Comparison of ENCODE assay signal across 22 cellular contexts in genomic region chr12:124949066-124949465, GRCh38. TPM values are rescaled to one million over a fixed set of nuclear protein-coding genes. Genes with fewer than 3 reads are reported as not detected.
DNase-seq lines count a peak whose midpoint lies in the region; ATAC-seq and TF ChIP-seq lines count a peak whose summit lies in the region.
"Had no signal": no experiment of that assay in that cellular context is flagged by ENCODE, and none has a peak within 500 bp of the region (broad histone marks: within the 10 kb centered on the region; RNA-seq: fewer than 3 reads in every experiment).

No MANE protein-coding gene starts in this region.

- H3K4me1 ChIP-seq in SK-N-SH (ENCODE audit: control insufficient read depth in 1 of 2, insufficient read depth in 2 of 2, low read depth in 1 of 2, low read length in 1 of 2): no peaks in the 10 kb centered on the region
- no peaks in the 10 kb centered on the region for H3K4me1 ChIP-seq in neuronal stem cell (ENCODE audit: control insufficient read depth in 2 of 2, insufficient read depth in 1 of 2, low read depth in 1 of 2, low read length in 2 of 2)
- H3K4me1 ChIP-seq: BE2C, HAP-1 had no signal

- H2BK15ac ChIP-seq in neuronal stem cell (ENCODE audit: low read length): no peak overlapping the region

- no peaks in the 10 kb centered on the region for H3K9me3 Mint-ChIP-seq in stimulated activated naive CD8-positive, alpha-beta T cell treated with anti-CD3 and anti-CD28 coated beads, Interleukin-15, amount 100 ng/mL, for 72 hours
- H3K9me3 Mint-ChIP-seq: CD4-positive, CD25-positive, alpha-beta regulatory T cell; GM23338; HFFc6; IgD-negative memory B cell had no signal

- H3F3A ChIP-seq in SK-N-SH (replicated peaks; ENCODE audit: insufficient read depth): no peaks in the 10 kb centered on the region

- no peak overlapping the region for H3K27ac ChIP-seq in SK-N-SH (ENCODE audit: low read depth in 2 of 2, low read length in 1 of 2)
- H3K27ac ChIP-seq in neuronal stem cell (replicated peaks; ENCODE audit: low read length): no peak overlapping the region
- H3K27ac ChIP-seq: 22Rv1 had no signal

- H3K27me3 ChIP-seq in SK-N-SH (ENCODE audit: insufficient read depth): no peaks in the 10 kb centered on the region
- no peaks in the 10 kb centered on the region for H3K27me3 ChIP-seq in neuronal stem cell (ENCODE audit: control insufficient read depth in 3 of 3, insufficient read depth in 3 of 3, low read depth in 1 of 3, low read length in 3 of 3)
- H3K27me3 ChIP-seq: BE2C had no signal

- CTCF ChIA-PET in SK-N-SH (lab: Yijun Ruan, JAX): interaction anchor here (1.9 kb wide), 1 partner anchor 8 kb away, joined by 7 read pairs; no protein-coding TSS in a partner anchor

- H3K4me3 ChIP-seq in SK-N-SH (ENCODE audit: low read depth in 2 of 2, low read length in 1 of 2) (no peak overlapping the region), neuronal stem cell (ENCODE audit: low read length in 2 of 2) (no peak overlapping the region)
- H3K4me3 ChIP-seq: GM23338, HAP-1 had no signal

- no peak overlapping the region for H4K8ac ChIP-seq in neuronal stem cell (ENCODE audit: low read depth, low read length)

- no peak overlapping the region for H3K9ac ChIP-seq in SK-N-SH
- peak overlapping the region; percentile 44 for H3K9ac ChIP-seq in neuronal stem cell (ENCODE audit: low read depth, low read length, poor library complexity)

- WGBS in SK-N-SH (ENCODE audit: low lambda C conversion rate): 95% methylated on average over 9 of the region's 12 CpGs
- no CpG with 5 or more reads among the region's 12 CpGs for WGBS in neuronal stem cell (ENCODE audit: extremely low coverage in 2 of 2, insufficient read length in 2 of 2, insufficient replicate concordance in 1 of 2), 2 donors

- H3K79me2 ChIP-seq in SK-N-SH (ENCODE audit: insufficient read depth): no peaks in the 10 kb centered on the region

- peaks cover 6% of the 10 kb centered on the region for H3K79me1 ChIP-seq in neuronal stem cell (ENCODE audit: low read depth, low read length)

- no peak overlapping the region for H3K4ac ChIP-seq in neuronal stem cell (ENCODE audit: low read length)

- POLR2A ChIA-PET in SK-N-SH (lab: Yijun Ruan, JAX): no interaction called here

- peak overlapping the region; percentile 38 for H3K18ac ChIP-seq in neuronal stem cell (ENCODE audit: low read length)

- H3K27ac Mint-ChIP-seq in stimulated activated naive CD8-positive, alpha-beta T cell treated with anti-CD3 and anti-CD28 coated beads, Interleukin-15, amount 100 ng/mL, for 72 hours: no peak overlapping the region
- H3K27ac Mint-ChIP-seq: HFFc6, IgD-negative memory B cell had no signal

- H3K9me2 ChIP-seq in SK-N-SH: no peaks in the 10 kb centered on the region

- TF ChIP-seq EP300 in SK-N-SH (IDR thresholded peaks at IDR 0.05; ENCODE audit: borderline replicate concordance in 1 of 2, low read depth in 1 of 2, low read length in 1 of 2): no peak

- H2BK5ac ChIP-seq in neuronal stem cell (ENCODE audit: low read length): no peak overlapping the region

- H2AK5ac ChIP-seq in neuronal stem cell (ENCODE audit: low read depth, low read length): no peak overlapping the region

- H2AFZ ChIP-seq in SK-N-SH (ENCODE audit: low read depth) (no peak overlapping the region), neuronal stem cell (ENCODE audit: low read length) (no peak overlapping the region)
- H2AFZ ChIP-seq: GM23338 had no signal

- no peak for TF ChIP-seq RAD21 in SK-N-SH (IDR thresholded peaks at IDR 0.05; ENCODE audit: low read length)

- no peak for ATAC-seq in SK-N-SH treated with all-trans-retinoic acid at 6 μM for 48 hours
- ATAC-seq in stimulated activated naive CD8-positive, alpha-beta T cell treated with anti-CD3 and anti-CD28 coated beads, Interleukin-15, Interleukin-2, amounts not matched to agents 100 U/mL and 50 U/mL, for 24 hours: peak; percentile 10
- ATAC-seq in stimulated activated naive CD8-positive, alpha-beta T cell treated with anti-CD3 and anti-CD28 coated beads, Interleukin-15, amount 100 ng/mL, for 72 hours: no peak
- ATAC-seq: GM23338 had no signal

- TF ChIP-seq CTCF in SK-N-SH (IDR thresholded peaks at IDR 0.05) (no peak), GM10266 (IDR thresholded peaks at IDR 0.05; ENCODE audit: control insufficient read depth, insufficient read depth, low read depth, missing control alignments) (no peak)

- H3K23ac ChIP-seq in neuronal stem cell (ENCODE audit: low read depth, low read length, poor library complexity): peak overlapping the region; percentile 73

- no peak overlapping the region for H2BK120ac ChIP-seq in neuronal stem cell (ENCODE audit: low read depth, low read length)

- no peak overlapping the region for H3K4me3 Mint-ChIP-seq in stimulated activated naive CD8-positive, alpha-beta T cell treated with anti-CD3 and anti-CD28 coated beads, Interleukin-15, amount 100 ng/mL, for 72 hours
- H3K4me3 Mint-ChIP-seq: CD4-positive, CD25-positive, alpha-beta regulatory T cell; GM23338; HFFc6; IgD-negative memory B cell had no signal

- no peaks in the 10 kb centered on the region for H3K27me3 Mint-ChIP-seq in stimulated activated naive CD8-positive, alpha-beta T cell treated with anti-CD3 and anti-CD28 coated beads, Interleukin-15, amount 100 ng/mL, for 72 hours
- H3K27me3 Mint-ChIP-seq: IgD-negative memory B cell had no signal

- no peak overlapping the region for H4K91ac ChIP-seq in neuronal stem cell (ENCODE audit: low read depth, low read length, poor library complexity)

- no peaks in the 10 kb centered on the region for H4K20me1 ChIP-seq in SK-N-SH (ENCODE audit: insufficient read depth)

- H3K36me3 ChIP-seq in SK-N-SH (replicated peaks in 1 of 2; ENCODE audit: control insufficient read depth in 1 of 2, insufficient read depth in 2 of 2, low read length in 1 of 2): peaks cover 10 to 27% of the 10 kb centered on the region in 2 experiments
- peaks cover 21 to 73% of the 10 kb centered on the region in 2 donors for H3K36me3 ChIP-seq in neuronal stem cell (replicated peaks in 1 of 2; ENCODE audit: control insufficient read depth in 2 of 2, insufficient read depth in 2 of 2, low read length in 2 of 2)

- no peaks in the 10 kb centered on the region for H3K4me1 Mint-ChIP-seq in stimulated activated naive CD8-positive, alpha-beta T cell treated with anti-CD3 and anti-CD28 coated beads, Interleukin-15, amount 100 ng/mL, for 72 hours
- H3K4me1 Mint-ChIP-seq: CD4-positive, CD25-positive, alpha-beta regulatory T cell; GM23338; IgD-negative memory B cell had no signal

- no peak overlapping the region for H2BK12ac ChIP-seq in neuronal stem cell (ENCODE audit: low read length)

- H3K4me2 ChIP-seq in SK-N-SH (no peak overlapping the region), neuronal stem cell (ENCODE audit: insufficient read depth, low read length, poor library complexity, severe bottlenecking) (no peak overlapping the region)
- H3K4me2 ChIP-seq: GM23338 had no signal

- DNase-seq in SK-N-SH (peak; percentile 16), neuronal stem cell (ENCODE audit: low spot score) (no peak), NAMALWA (ENCODE audit: low spot score) (no peak), GM10266 (ENCODE audit: extremely low spot score) (no peak)
- no peak for DNase-seq in stimulated activated naive CD8-positive, alpha-beta T cell treated with anti-CD3 and anti-CD28 coated beads, Interleukin-15, Interleukin-2, amounts not matched to agents 100 U/mL and 50 U/mL, for 24 hours
- DNase-seq in stimulated activated naive CD8-positive, alpha-beta T cell treated with anti-CD3 and anti-CD28 coated beads, Interleukin-15, amount 100 ng/mL, for 72 hours: no peak
- DNase-seq: BE2C; CD4-positive, CD25-positive, alpha-beta regulatory T cell; HFFc6; NCI-H1092; NCI-H1417 treated with DMSO at 0.1 percent for 48 hours; NCI-H1694 treated with DMSO at 0.1 percent for 48 hours; NCI-H2081; NCI-H2227 treated with DMSO at 0.1 percent for 48 hours; NCI-H510A; NCI-H69; RPMI8226 had no signal

- H3K9me3 ChIP-seq in SK-N-SH: no peaks in the 10 kb centered on the region
- H3K9me3 ChIP-seq in neuronal stem cell (replicated peaks in 1 of 2; ENCODE audit: control insufficient read depth in 2 of 2, insufficient read depth in 1 of 2, low read depth in 1 of 2, low read length in 2 of 2): no peaks in the 10 kb centered on the region
- H3K9me3 ChIP-seq: BE2C, HAP-1 had no signal

- peak overlapping the region; percentile 38 for H3K14ac ChIP-seq in neuronal stem cell (ENCODE audit: low read length)

TF ChIP-seq in SK-N-SH, 30 proteins besides CTCF, POLR2A, EP300 and RAD21 (continues in another document):
- TF ChIP-seq MEF2A (IDR thresholded peaks at IDR 0.05; ENCODE audit: borderline replicate concordance, low read depth) (no peak), TEAD4 (IDR thresholded peaks at IDR 0.05; ENCODE audit: borderline replicate concordance, insufficient read depth) (no peak), SMC3 (IDR thresholded peaks at IDR 0.05; ENCODE audit: low read depth, low read length) (no peak)
- TF ChIP-seq, protein P1, sequence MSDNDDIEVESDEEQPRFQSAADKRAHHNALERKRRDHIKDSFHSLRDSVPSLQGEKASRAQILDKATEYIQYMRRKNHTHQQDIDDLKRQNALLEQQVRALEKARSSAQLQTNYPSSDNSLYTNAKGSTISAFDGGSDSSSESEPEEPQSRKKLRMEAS (IDR thresholded peaks at IDR 0.05; ENCODE audit: low read depth): no peak

TF ChIP-seq in SK-N-SH treated with all-trans-retinoic acid at 6 μM for 48 hours, 23 proteins besides CTCF, POLR2A, EP300 and RAD21 (continues in another document):
- TF ChIP-seq ZNF70 (CRISPR knock-in tag; IDR thresholded peaks at IDR 0.05): no peak

RNA-seq across cellular contexts. Expression of gene UBC, which starts 34.6 kb away (rescaled TPM):
- polyA plus RNA-seq in SK-N-SH (2012; rRNA removed): 1,327 and 1,666 TPM in 2 replicates
- polyA plus RNA-seq in SK-N-SH (2012; cell fraction: cytosol; rRNA removed): 1,141 and 1,342 TPM in 2 replicates
- polyA plus RNA-seq in SK-N-SH (2012; cell fraction: nucleus; rRNA removed): 1,930 and 2,064 TPM in 2 replicates
- 841 TPM for polyA plus RNA-seq in neuronal stem cell (2013, experiment 1 of 2)
- polyA plus RNA-seq in neuronal stem cell (2013, experiment 2 of 2): 847 TPM

RNA-seq across cellular contexts. Expression of gene DHX37, which starts 39.9 kb away (rescaled TPM):
- 12.3 and 16.1 TPM in 2 replicates for polyA plus RNA-seq in SK-N-SH (2012; rRNA removed)
- polyA plus RNA-seq in SK-N-SH (2012; cell fraction: cytosol; rRNA removed): 5.8 and 8.7 TPM in 2 replicates
- polyA plus RNA-seq in SK-N-SH (2012; cell fraction: nucleus; rRNA removed): 34.5 and 34.7 TPM in 2 replicates
- polyA plus RNA-seq in neuronal stem cell (2013, experiment 1 of 2): 5.1 TPM
- 5.0 TPM for polyA plus RNA-seq in neuronal stem cell (2013, experiment 2 of 2)

RNA-seq across cellular contexts. Expression of gene BRI3BP, which starts 44.4 kb away (rescaled TPM):
- polyA plus RNA-seq in SK-N-SH (2012; rRNA removed): 3.7 and 3.8 TPM in 2 replicates
- polyA plus RNA-seq in SK-N-SH (2012; cell fraction: cytosol; rRNA removed): 4.6 and 4.8 TPM in 2 replicates
- 1.4 and 1.6 TPM in 2 replicates for polyA plus RNA-seq in SK-N-SH (2012; cell fraction: nucleus; rRNA removed)
- polyA plus RNA-seq in neuronal stem cell (2013, experiment 1 of 2): 4.2 TPM
- polyA plus RNA-seq in neuronal stem cell (2013, experiment 2 of 2): 4.2 TPM
